In the genomic region with DNA sequence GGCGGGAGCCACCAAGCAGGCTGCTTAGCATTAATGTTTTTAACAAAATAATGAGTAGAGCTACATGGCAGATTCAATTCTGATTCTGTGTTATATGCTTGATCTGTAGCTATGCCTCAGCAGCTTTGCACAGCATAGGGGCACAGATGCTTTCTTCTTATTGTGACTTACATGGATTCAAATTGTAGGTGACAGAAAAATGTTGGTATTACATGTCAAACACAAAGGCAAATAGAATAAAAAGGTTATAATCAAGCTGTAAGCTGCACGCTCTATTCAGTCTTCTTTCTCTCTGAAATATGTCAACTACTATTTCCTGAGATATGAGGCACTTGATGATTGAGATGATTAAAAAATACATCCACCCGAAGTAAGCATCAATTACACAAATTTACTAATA, we compare ENCODE assay signal across 38 cellular contexts.
"Had no signal": no experiment of that assay in that cellular context is flagged by ENCODE, and none has a peak within 500 bp of the region (broad histone marks: within the 10 kb centered on the region; RNA-seq: fewer than 3 reads in every experiment).

No MANE protein-coding gene starts in this region.

- H3K36me3 Mint-ChIP-seq: activated naive CD4-positive, alpha-beta T cell treated with anti-CD3 and anti-CD28 coated beads, Interleukin-2, amount 10 ng/mL, durations not matched to agents 7 days and 5 days; activated naive CD4-positive, alpha-beta T cell treated with anti-CD3 and anti-CD28 coated beads, Interleukin-2, amount 50 U/mL, for 24 hours; activated naive CD4-positive, alpha-beta T cell treated with anti-CD3 and anti-CD28 coated beads, Interleukin-2, amount 50 U/mL, for 72 hours; activated naive CD8-positive, alpha-beta T cell; activated naive CD8-positive, alpha-beta T cell treated with anti-CD3 and anti-CD28 coated beads for 36 hours; activated naive CD8-positive, alpha-beta T cell treated with anti-CD3 and anti-CD28 coated beads, Interleukin-2, amount 10 ng/mL, durations not matched to agents 7 days and 5 days; brain had no signal

- H3K27me3 Mint-ChIP-seq: activated naive CD4-positive, alpha-beta T cell treated with anti-CD3 and anti-CD28 coated beads, Interleukin-2, amount 10 ng/mL, durations not matched to agents 7 days and 5 days; activated naive CD4-positive, alpha-beta T cell treated with anti-CD3 and anti-CD28 coated beads, Interleukin-2, amount 50 U/mL, for 24 hours; activated naive CD8-positive, alpha-beta T cell; activated naive CD8-positive, alpha-beta T cell treated with anti-CD3 and anti-CD28 coated beads for 36 hours; activated naive CD8-positive, alpha-beta T cell treated with anti-CD3 and anti-CD28 coated beads, Interleukin-2, amount 10 ng/mL, durations not matched to agents 7 days and 5 days; activated naive CD8-positive, alpha-beta T cell treated with anti-CD3 and anti-CD28 coated beads, Interleukin-2, amount 50 U/mL, for 24 hours; activated T-cell treated with anti-CD3 and anti-CD28 coated beads, Interleukin-2, amount 50 U/mL, for 24 hours; activated T-helper 17 cell treated with anti-CD3 and anti-CD28 coated beads, Interleukin-2, amount 50 U/mL, for 72 hours; brain; central memory CD8-positive, alpha-beta T cell had no signal

- H3K36me3 ChIP-seq: adrenal gland, ascending aorta, brain microvascular endothelial cell, breast epithelium, cardiac muscle cell had no signal

- H3K27me3 ChIP-seq: adrenal gland, ascending aorta, body of pancreas, brain microvascular endothelial cell, breast epithelium, cardiac muscle cell had no signal

- DNase-seq: activated effector memory CD4-positive, alpha-beta T cell treated with anti-CD3 and anti-CD28 coated beads, Interleukin-2, amount 50 U/mL, for 16 hours; activated effector memory CD4-positive, alpha-beta T cell treated with Interleukin-2 at 50 U/mL for 16 hours; activated gamma-delta T cell; activated gamma-delta T cell treated with Interleukin-2 at 50 U/mL for 16 hours; activated naive CD4-positive, alpha-beta T cell; activated naive CD4-positive, alpha-beta T cell treated with anti-CD3 and anti-CD28 coated beads for 36 hours; activated naive CD4-positive, alpha-beta T cell treated with anti-CD3 and anti-CD28 coated beads, Interleukin-2, amount 10 ng/mL, durations not matched to agents 7 days and 5 days; activated naive CD4-positive, alpha-beta T cell treated with anti-CD3 and anti-CD28 coated beads, Interleukin-2, amount 50 U/mL, for 16 hours; activated naive CD4-positive, alpha-beta T cell treated with Interleukin-2 at 50 U/mL for 16 hours; activated naive CD8-positive, alpha-beta T cell treated with anti-CD3 and anti-CD28 coated beads for 36 hours; activated naive CD8-positive, alpha-beta T cell treated with anti-CD3 and anti-CD28 coated beads, Interleukin-2, amount 10 ng/mL, durations not matched to agents 7 days and 5 days; activated naive CD8-positive, alpha-beta T cell treated with anti-CD3 and anti-CD28 coated beads, Interleukin-2, amount 50 U/mL, for 24 hours; activated T-cell treated with anti-CD3 and anti-CD28 coated beads, Interleukin-2, amount 50 U/mL, for 1 hour; activated T-cell treated with anti-CD3 and anti-CD28 coated beads, Interleukin-2, amount 50 U/mL, for 24 hours; activated T-cell treated with anti-CD3 and anti-CD28 coated beads, Interleukin-2, amount 50 U/mL, for 4 hours; activated T-cell treated with anti-CD3 and anti-CD28 coated beads, Interleukin-2, amount 50 U/mL, for 48 hours; activated T-cell treated with anti-CD3 and anti-CD28 coated beads, Interleukin-2, amount 50 U/mL, for 72 hours; adrenal gland; amniotic stem cell; amygdala; anterior cingulate cortex; aorta; body of pancreas; brain microvascular endothelial cell; caudate nucleus; central memory CD4-positive, alpha-beta T cell; cerebellar nuclear complex had no signal

- H3K27ac ChIP-seq: adrenal gland, ascending aorta, body of pancreas, brain microvascular endothelial cell, breast epithelium, cardiac muscle cell had no signal

- H3K4me3 Mint-ChIP-seq: activated naive CD4-positive, alpha-beta T cell treated with anti-CD3 and anti-CD28 coated beads for 36 hours; activated naive CD4-positive, alpha-beta T cell treated with anti-CD3 and anti-CD28 coated beads, Interleukin-2, amount 10 ng/mL, durations not matched to agents 7 days and 5 days; activated naive CD4-positive, alpha-beta T cell treated with anti-CD3 and anti-CD28 coated beads, Interleukin-2, amount 50 U/mL, for 24 hours; activated naive CD8-positive, alpha-beta T cell; activated naive CD8-positive, alpha-beta T cell treated with anti-CD3 and anti-CD28 coated beads for 36 hours; activated naive CD8-positive, alpha-beta T cell treated with anti-CD3 and anti-CD28 coated beads, Interleukin-2, amount 10 ng/mL, durations not matched to agents 7 days and 5 days; activated naive CD8-positive, alpha-beta T cell treated with anti-CD3 and anti-CD28 coated beads, Interleukin-2, amount 50 U/mL, for 24 hours; activated T-cell treated with anti-CD3 and anti-CD28 coated beads, Interleukin-2, amount 50 U/mL, for 24 hours; activated T-cell treated with anti-CD3 and anti-CD28 coated beads, Interleukin-2, amount 50 U/mL, for 4 hours; activated T-cell treated with anti-CD3 and anti-CD28 coated beads, Interleukin-2, amount 50 U/mL, for 72 hours; activated T-helper 1 cell treated with anti-CD3 and anti-CD28 coated beads, Interleukin-12 subunit alpha, Interleukin-12 subunit beta, Interleukin-2, Interleukin-4 antibody, amounts not matched to agents 30 ng/mL and 10 ng/mL and 1 ng/mL, durations not matched to agents 14 hours and 24 hours and 36 hours; activated T-helper 17 cell treated with anti-CD3 and anti-CD28 coated beads, Interleukin-2, amount 50 U/mL, for 72 hours; brain; central memory CD8-positive, alpha-beta T cell had no signal

- H3K9me3 ChIP-seq: adrenal gland, ascending aorta, body of pancreas, breast epithelium had no signal

- ATAC-seq: activated naive CD4-positive, alpha-beta T cell treated with anti-CD3 and anti-CD28 coated beads, Interleukin-2, amount 50 U/mL, for 72 hours; activated naive CD8-positive, alpha-beta T cell treated with anti-CD3 and anti-CD28 coated beads, Interleukin-2, amount 50 U/mL, for 24 hours; activated T-cell treated with anti-CD3 and anti-CD28 coated beads, Interleukin-2, amount 50 U/mL, for 4 hours; activated T-cell treated with anti-CD3 and anti-CD28 coated beads, Interleukin-2, amount 50 U/mL, for 72 hours; activated T-helper 17 cell treated with anti-CD3 and anti-CD28 coated beads, Interleukin-2, amount 50 U/mL, for 72 hours; body of pancreas had no signal

- H3K4me3 ChIP-seq: adrenal gland, ascending aorta, body of pancreas, breast epithelium, cardiac muscle cell had no signal

- H3K9me3 Mint-ChIP-seq: activated naive CD4-positive, alpha-beta T cell treated with anti-CD3 and anti-CD28 coated beads, Interleukin-2, amount 10 ng/mL, durations not matched to agents 7 days and 5 days; activated naive CD4-positive, alpha-beta T cell treated with anti-CD3 and anti-CD28 coated beads, Interleukin-2, amount 50 U/mL, for 24 hours; activated T-helper 1 cell treated with anti-CD3 and anti-CD28 coated beads, Interleukin-12 subunit alpha, Interleukin-12 subunit beta, Interleukin-2, Interleukin-4 antibody, amounts not matched to agents 30 ng/mL and 10 ng/mL and 1 ng/mL, durations not matched to agents 14 hours and 24 hours and 36 hours; activated T-helper 2 cell treated with anti-CD3 and anti-CD28 coated beads, Interferon-gamma antibody, Interleukin-2, Interleukin-4, amounts not matched to agents 10 μg/mL and 5 μg/mL and 100 μg/mL, durations not matched to agents 14 hours and 24 hours and 36 hours; brain; central memory CD8-positive, alpha-beta T cell had no signal

- H3K4me1 Mint-ChIP-seq: activated naive CD4-positive, alpha-beta T cell treated with anti-CD3 and anti-CD28 coated beads, Interleukin-2, amount 10 ng/mL, durations not matched to agents 7 days and 5 days; activated naive CD4-positive, alpha-beta T cell treated with anti-CD3 and anti-CD28 coated beads, Interleukin-2, amount 50 U/mL, for 24 hours; activated naive CD8-positive, alpha-beta T cell treated with anti-CD3 and anti-CD28 coated beads for 36 hours; activated naive CD8-positive, alpha-beta T cell treated with anti-CD3 and anti-CD28 coated beads, Interleukin-2, amount 10 ng/mL, durations not matched to agents 7 days and 5 days; activated naive CD8-positive, alpha-beta T cell treated with anti-CD3 and anti-CD28 coated beads, Interleukin-2, amount 50 U/mL, for 24 hours; activated T-helper 17 cell treated with anti-CD3 and anti-CD28 coated beads, Interleukin-2, amount 50 U/mL, for 72 hours; central memory CD8-positive, alpha-beta T cell had no signal

- H3K27ac Mint-ChIP-seq: activated naive CD4-positive, alpha-beta T cell treated with anti-CD3 and anti-CD28 coated beads for 36 hours; activated naive CD4-positive, alpha-beta T cell treated with anti-CD3 and anti-CD28 coated beads, Interleukin-2, amount 10 ng/mL, durations not matched to agents 7 days and 5 days; activated naive CD4-positive, alpha-beta T cell treated with anti-CD3 and anti-CD28 coated beads, Interleukin-2, amount 50 U/mL, for 24 hours; activated naive CD4-positive, alpha-beta T cell treated with anti-CD3 and anti-CD28 coated beads, Interleukin-2, amount 50 U/mL, for 72 hours; activated naive CD8-positive, alpha-beta T cell; activated naive CD8-positive, alpha-beta T cell treated with anti-CD3 and anti-CD28 coated beads for 36 hours; activated naive CD8-positive, alpha-beta T cell treated with anti-CD3 and anti-CD28 coated beads, Interleukin-2, amount 10 ng/mL, durations not matched to agents 7 days and 5 days; activated naive CD8-positive, alpha-beta T cell treated with anti-CD3 and anti-CD28 coated beads, Interleukin-2, amount 50 U/mL, for 24 hours; activated T-cell treated with anti-CD3 and anti-CD28 coated beads, Interleukin-2, amount 50 U/mL, for 24 hours; activated T-cell treated with anti-CD3 and anti-CD28 coated beads, Interleukin-2, amount 50 U/mL, for 72 hours; activated T-helper 1 cell treated with anti-CD3 and anti-CD28 coated beads, Interleukin-12 subunit alpha, Interleukin-12 subunit beta, Interleukin-2, Interleukin-4 antibody, amounts not matched to agents 30 ng/mL and 10 ng/mL and 1 ng/mL, durations not matched to agents 14 hours and 24 hours and 36 hours; activated T-helper 17 cell treated with anti-CD3 and anti-CD28 coated beads, Interleukin-2, amount 50 U/mL, for 72 hours; activated T-helper 2 cell treated with anti-CD3 and anti-CD28 coated beads, Interferon-gamma antibody, Interleukin-2, Interleukin-4, amounts not matched to agents 10 μg/mL and 5 μg/mL and 100 μg/mL, durations not matched to agents 14 hours and 24 hours and 36 hours; brain had no signal
